16 cellular contexts compared by ENCODE assay signal in genomic region chr6:113370508-113370907, GRCh38.
A peak's percentile ranks its signal among the peaks of the same experiment; 100 is the strongest.
DNase-seq lines count a peak whose midpoint lies in the region; ATAC-seq, FAIRE-seq and TF ChIP-seq lines count a peak whose summit lies in the region.
"Had no signal": no experiment of that assay in that cellular context is flagged by ENCODE, and none has a peak within 500 bp of the region (broad histone marks: within the 10 kb centered on the region; RNA-seq: fewer than 3 reads in every experiment).

No MANE protein-coding gene starts in this region.

- H3K36me3 ChIP-seq in SK-N-SH (replicated peaks in 1 of 2; ENCODE audit: control insufficient read depth in 1 of 2, insufficient read depth in 2 of 2, low read length in 1 of 2): peaks cover 25 to 30% of the 10 kb centered on the region in 2 experiments
- H3K36me3 ChIP-seq: BLaER1 treated with 17β-estradiol and CSF1 and Interleukin-3, amounts not matched to agents 10 nM and 100 nM had no signal

- CTCF ChIA-PET in SK-N-SH (lab: Yijun Ruan, JAX): interaction anchor here (0.7 to 1.1 kb wide), 2 partner anchors 43 to 793 kb away, joined by 3 read pairs; no protein-coding TSS in a partner anchor
- CTCF ChIA-PET in activated CD4-positive, alpha-beta T cell treated with anti-CD3 and anti-CD28 coated beads, Interleukin-2, amount 10 ng/mL, durations not matched to agents 7 days and 5 days (lab: Charles Lee): no interaction called here

- no peak overlapping the region for H2AFZ ChIP-seq in SK-N-SH (ENCODE audit: low read depth)
- H2AFZ ChIP-seq: GM23338 had no signal

- H3K9ac ChIP-seq in SK-N-SH: no peak overlapping the region; the same call in 1 of the 2 replicates
- H3K9ac ChIP-seq: BLaER1 treated with 17β-estradiol and CSF1 and Interleukin-3, amounts not matched to agents 10 nM and 100 nM had no signal

- no peaks in the 10 kb centered on the region for H4K20me1 ChIP-seq in SK-N-SH (ENCODE audit: insufficient read depth)
- H4K20me1 ChIP-seq: BLaER1 treated with 17β-estradiol and CSF1 and Interleukin-3, amounts not matched to agents 10 nM and 100 nM had no signal

- H3K4me1 ChIP-seq in SK-N-SH (ENCODE audit: control insufficient read depth in 1 of 2, insufficient read depth in 2 of 2, low read depth in 1 of 2, low read length in 1 of 2): peaks cover 0 to 10% of the 10 kb centered on the region in 2 experiments; a peak in 1 of 4 replicates
- H3K4me1 ChIP-seq: BLaER1 treated with 17β-estradiol and CSF1 and Interleukin-3, amounts not matched to agents 10 nM and 100 nM had no signal

- H3K36me3 Mint-ChIP-seq in osteocyte (ENCODE audit: unreplicated experiment): peaks cover 40% of the 10 kb centered on the region
- H3K36me3 Mint-ChIP-seq in activated CD4-positive, alpha-beta T cell treated with anti-CD3 and anti-CD28 coated beads, Interleukin-2, amount 10 ng/mL, durations not matched to agents 7 days and 5 days (ENCODE audit: low read depth): no peaks in the 10 kb centered on the region
- H3K36me3 Mint-ChIP-seq: CD4-positive, CD25-positive, alpha-beta regulatory T cell had no signal

- H3K4me3 Mint-ChIP-seq in osteocyte (ENCODE audit: unreplicated experiment): no peak overlapping the region
- H3K4me3 Mint-ChIP-seq in activated CD4-positive, alpha-beta T cell treated with anti-CD3 and anti-CD28 coated beads, Interleukin-2, amount 10 ng/mL, durations not matched to agents 7 days and 5 days: no peak overlapping the region
- H3K4me3 Mint-ChIP-seq: CD4-positive, CD25-positive, alpha-beta regulatory T cell; GM23338; IgD-negative memory B cell had no signal

- no peaks in the 10 kb centered on the region for H3K9me2 ChIP-seq in SK-N-SH

- no peak for TF ChIP-seq CTCF in SK-N-SH (IDR thresholded peaks at IDR 0.05)
- no peak for TF ChIP-seq CTCF in osteocyte (IDR thresholded peaks at IDR 0.05)

- WGBS in SK-N-SH (ENCODE audit: low lambda C conversion rate): 88% methylated on average over 1 of the region's 1 CpG

- peaks cover 66% of the 10 kb centered on the region for H3K4me1 Mint-ChIP-seq in osteocyte (ENCODE audit: unreplicated experiment)
- H3K4me1 Mint-ChIP-seq in activated CD4-positive, alpha-beta T cell treated with anti-CD3 and anti-CD28 coated beads, Interleukin-2, amount 10 ng/mL, durations not matched to agents 7 days and 5 days: no peaks in the 10 kb centered on the region
- H3K4me1 Mint-ChIP-seq: CD4-positive, CD25-positive, alpha-beta regulatory T cell; IgD-negative memory B cell had no signal

- no peaks in the 10 kb centered on the region for H3K27me3 Mint-ChIP-seq in osteocyte (ENCODE audit: unreplicated experiment)
- no peaks in the 10 kb centered on the region for H3K27me3 Mint-ChIP-seq in activated CD4-positive, alpha-beta T cell treated with anti-CD3 and anti-CD28 coated beads, Interleukin-2, amount 10 ng/mL, durations not matched to agents 7 days and 5 days
- H3K27me3 Mint-ChIP-seq: CD4-positive, CD25-positive, alpha-beta regulatory T cell; IgD-negative memory B cell had no signal

- peak overlapping the region; percentile 40 to 55; a peak in 2 of 4 replicates for H3K27ac ChIP-seq in SK-N-SH (ENCODE audit: low read depth in 2 of 2, low read length in 1 of 2)
- H3K27ac ChIP-seq: 22Rv1; BLaER1 treated with 17β-estradiol and CSF1 and Interleukin-3, amounts not matched to agents 10 nM and 100 nM had no signal

- no peak overlapping the region for H3K4me3 ChIP-seq in SK-N-SH (ENCODE audit: low read depth in 2 of 2, low read length in 1 of 2)
- H3K4me3 ChIP-seq: BLaER1 treated with 17β-estradiol and CSF1 and Interleukin-3, amounts not matched to agents 10 nM and 100 nM; GM23338 had no signal

- H3K27ac Mint-ChIP-seq in osteocyte (ENCODE audit: unreplicated experiment): peak overlapping the region; percentile 84
- H3K27ac Mint-ChIP-seq in activated CD4-positive, alpha-beta T cell treated with anti-CD3 and anti-CD28 coated beads, Interleukin-2, amount 10 ng/mL, durations not matched to agents 7 days and 5 days: no peak overlapping the region
- H3K27ac Mint-ChIP-seq: CD4-positive, CD25-positive, alpha-beta regulatory T cell; GM23338; IgD-negative memory B cell had no signal

- no peak for TF ChIP-seq RAD21 in SK-N-SH (IDR thresholded peaks at IDR 0.05; ENCODE audit: low read length)

- DNase-seq in SK-N-SH: no peak
- no peak for DNase-seq in osteocyte (ENCODE audit: extremely low spot score, unreplicated experiment)
- no peak for DNase-seq in activated naive CD4-positive, alpha-beta T cell (lab: John Stamatoyannopoulos, UW)
- DNase-seq in Ammon's horn (ENCODE audit: low spot score): no peak
- no peak for DNase-seq in activated CD4-positive, alpha-beta T cell treated with anti-CD3 and anti-CD28 coated beads, Interleukin-2, amount 10 ng/mL, durations not matched to agents 7 days and 5 days
- DNase-seq: AML-193; CD4-positive, CD25-positive, alpha-beta regulatory T cell; DMS53; H7 had no signal

- no peak for ATAC-seq in SK-N-SH treated with all-trans-retinoic acid at 6 μM for 48 hours
- ATAC-seq: GM23338 had no signal

- POLR2A ChIA-PET in SK-N-SH (lab: Yijun Ruan, JAX): no interaction called here
- POLR2A ChIA-PET in activated CD4-positive, alpha-beta T cell treated with anti-CD3 and anti-CD28 coated beads, Interleukin-2, amount 10 ng/mL, durations not matched to agents 7 days and 5 days (lab: Charles Lee): no interaction called here

- H3F3A ChIP-seq in SK-N-SH (replicated peaks; ENCODE audit: insufficient read depth): peaks cover 34% of the 10 kb centered on the region

- no peaks in the 10 kb centered on the region for H3K9me3 ChIP-seq in SK-N-SH
- H3K9me3 ChIP-seq: BLaER1 treated with 17β-estradiol and CSF1 and Interleukin-3, amounts not matched to agents 10 nM and 100 nM had no signal

- peak; percentile 77 for FAIRE-seq in endometrium (lab: Jason Lieb, UNC)
- FAIRE-seq: GM18507 had no signal

- no peaks in the 10 kb centered on the region for H3K9me3 Mint-ChIP-seq in osteocyte (ENCODE audit: unreplicated experiment)
- H3K9me3 Mint-ChIP-seq in activated CD4-positive, alpha-beta T cell treated with anti-CD3 and anti-CD28 coated beads, Interleukin-2, amount 10 ng/mL, durations not matched to agents 7 days and 5 days: no peaks in the 10 kb centered on the region
- H3K9me3 Mint-ChIP-seq: GM23338, IgD-negative memory B cell had no signal

- H3K4me2 ChIP-seq in SK-N-SH: no peak overlapping the region
- H3K4me2 ChIP-seq: BLaER1 treated with 17β-estradiol and CSF1 and Interleukin-3, amounts not matched to agents 10 nM and 100 nM; GM23338 had no signal

- TF ChIP-seq EP300 in SK-N-SH (IDR thresholded peaks at IDR 0.05; ENCODE audit: borderline replicate concordance in 1 of 2, low read depth in 1 of 2, low read length in 1 of 2): no peak

- H3K27me3 ChIP-seq in SK-N-SH (ENCODE audit: insufficient read depth): no peaks in the 10 kb centered on the region
- H3K27me3 ChIP-seq: BLaER1 treated with 17β-estradiol and CSF1 and Interleukin-3, amounts not matched to agents 10 nM and 100 nM had no signal

- H3K79me2 ChIP-seq in SK-N-SH (ENCODE audit: insufficient read depth): peaks cover 46% of the 10 kb centered on the region

TF ChIP-seq in SK-N-SH, 30 proteins besides CTCF, POLR2A, EP300 and RAD21 (continues in another document):
- TF ChIP-seq NRF1 (IDR thresholded peaks at IDR 0.05; ENCODE audit: low read depth, low read length) (no peak), GATA2 (CRISPR knock-in tag; IDR thresholded peaks at IDR 0.05) (no peak), FOXJ3 (CRISPR knock-in tag; IDR thresholded peaks at IDR 0.05) (no peak), SMC3 (IDR thresholded peaks at IDR 0.05; ENCODE audit: low read depth, low read length) (no peak), PBX3 (IDR thresholded peaks at IDR 0.05) (no peak)

TF ChIP-seq in SK-N-SH treated with all-trans-retinoic acid at 6 μM for 48 hours, 23 proteins besides CTCF, POLR2A, EP300 and RAD21:
- TF ChIP-seq ZFP30 (CRISPR knock-in tag; IDR thresholded peaks at IDR 0.05) (no peak), TCF4 (CRISPR knock-in tag; IDR thresholded peaks at IDR 0.05; ENCODE audit: borderline replicate concordance) (no peak), ZC3H10 (CRISPR knock-in tag; IDR thresholded peaks at IDR 0.05) (no peak), ISL1 (CRISPR knock-in tag; IDR thresholded peaks at IDR 0.05) (no peak), SNAI2 (CRISPR knock-in tag; IDR thresholded peaks at IDR 0.05) (no peak), BACH2 (CRISPR knock-in tag; IDR thresholded peaks at IDR 0.05; ENCODE audit: borderline replicate concordance) (no peak), TOX (CRISPR knock-in tag; IDR thresholded peaks at IDR 0.05; ENCODE audit: borderline replicate concordance) (no peak), TSHZ2 (CRISPR knock-in tag; IDR thresholded peaks at IDR 0.05) (no peak)
